In the genomic region with DNA sequence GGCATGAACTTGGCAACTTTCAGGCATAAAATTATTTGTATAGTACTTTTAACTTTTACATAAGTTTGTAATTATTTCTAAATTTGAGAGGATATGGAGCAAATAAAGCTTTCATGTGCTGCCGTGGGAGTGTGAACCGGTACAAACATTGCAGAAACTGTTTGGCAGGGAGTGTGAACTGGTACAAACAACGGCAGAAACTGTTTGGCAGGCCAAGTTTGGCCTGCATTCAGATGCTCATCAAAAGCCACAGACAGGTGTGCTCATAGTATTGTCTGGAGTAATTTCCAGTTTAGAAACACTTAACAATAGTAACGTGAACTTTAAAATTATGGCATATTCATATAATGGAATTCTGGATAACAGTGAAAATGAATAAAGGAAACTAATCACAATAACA, we compare ENCODE assay signal across 21 cellular contexts.
"Had no signal": no experiment of that assay in that cellular context is flagged by ENCODE, and none has a peak within 500 bp of the region (broad histone marks: within the 10 kb centered on the region; RNA-seq: fewer than 3 reads in every experiment).

No MANE protein-coding gene starts in this region.

- H3K27ac ChIP-seq: epithelial cell of prostate, heart right ventricle, left lung, lower lobe of right lung, parathyroid adenoma, spleen, testis, WERI-Rb-1 had no signal

- DNase-seq: activated CD4-positive, alpha-beta T cell treated with anti-CD3 and anti-CD28 coated beads for 48 hours; activated CD4-positive, alpha-beta T cell treated with anti-CD3 and anti-CD28 coated beads, Interleukin-2, amount 50 U/mL, for 48 hours; activated naive CD8-positive, alpha-beta T cell treated with anti-CD3 and anti-CD28 coated beads, Interleukin-2, amount 50 U/mL, for 24 hours; activated T-cell treated with anti-CD3 and anti-CD28 coated beads, Interleukin-2, amount 50 U/mL, for 4 hours; effector CD4-positive, alpha-beta T cell; heart right ventricle; kidney glomerular epithelial cell; left lung; lower lobe of right lung; mesenchymal stem cell; naive thymus-derived CD8-positive, alpha-beta T cell; right cardiac atrium; spleen; stimulated activated naive CD4-positive, alpha-beta T cell; testis; trophoblast cell; WERI-Rb-1 had no signal

- H3K27me3 ChIP-seq: heart right ventricle, left lung, spleen, testis had no signal

- H3K4me1 ChIP-seq: heart right ventricle, left lung, lower lobe of right lung, parathyroid adenoma, spleen, testis had no signal

- H3K4me3 ChIP-seq: heart right ventricle, left lung, lower lobe of right lung, spleen, testis had no signal

- ATAC-seq: activated CD4-positive, CD25-positive, alpha-beta regulatory T cell treated with anti-CD3 and anti-CD28 coated beads, Interleukin-2, amount 50 U/mL, for 24 hours; activated naive CD8-positive, alpha-beta T cell treated with anti-CD3 and anti-CD28 coated beads, Interleukin-2, amount 50 U/mL, for 24 hours; activated T-cell treated with anti-CD3 and anti-CD28 coated beads, Interleukin-2, amount 50 U/mL, for 4 hours; activated T-helper 17 cell treated with anti-CD3 and anti-CD28 coated beads, Interleukin-2, amount 50 U/mL, for 72 hours; heart right ventricle; left lung; lower lobe of right lung; naive thymus-derived CD8-positive, alpha-beta T cell; right cardiac atrium had no signal

- H3K9me3 ChIP-seq: heart right ventricle, left lung, lower lobe of right lung, spleen, testis had no signal
